3 cellular contexts compared by ENCODE assay signal in the genomic region with DNA sequence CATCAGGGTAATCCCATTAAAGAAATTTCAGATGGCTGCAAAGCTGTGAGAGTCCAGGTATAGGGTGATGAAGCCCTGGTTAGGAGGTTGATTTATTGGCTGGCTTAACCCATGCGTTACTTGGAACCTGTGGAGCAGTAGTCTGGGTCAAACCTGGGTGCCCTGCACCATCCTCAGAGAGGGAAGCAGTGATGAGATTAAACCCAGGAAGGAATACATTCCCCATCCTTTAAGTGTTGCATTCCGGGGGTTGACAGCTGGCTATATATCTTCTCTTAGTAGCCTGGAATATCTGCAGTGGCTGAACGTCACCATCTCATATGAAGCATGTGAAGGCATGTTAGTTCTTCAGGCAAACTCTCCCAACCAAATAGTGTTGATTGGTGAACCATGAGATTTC.
TF ChIP-seq lines count a peak whose summit lies in the region.

No MANE protein-coding gene starts in this region.

TF ChIP-seq in SK-N-SH treated with all-trans-retinoic acid at 6 μM for 48 hours, 23 proteins besides CTCF, POLR2A, EP300 and RAD21:
- no peak for TF ChIP-seq BACH2 (CRISPR knock-in tag; IDR thresholded peaks at IDR 0.05; ENCODE audit: borderline replicate concordance)
- TF ChIP-seq ZNF70 (CRISPR knock-in tag; IDR thresholded peaks at IDR 0.05): no peak
- no peak for TF ChIP-seq TCF4 (CRISPR knock-in tag; IDR thresholded peaks at IDR 0.05; ENCODE audit: borderline replicate concordance)
- TF ChIP-seq ZNF8 (CRISPR knock-in tag; IDR thresholded peaks at IDR 0.05): no peak
- TF ChIP-seq GLIS3 (CRISPR knock-in tag; IDR thresholded peaks at IDR 0.05): no peak
- TF ChIP-seq SNAI2 (CRISPR knock-in tag; IDR thresholded peaks at IDR 0.05): no peak
- no peak for TF ChIP-seq ZNF565 (CRISPR knock-in tag; conservative IDR thresholded peaks at IDR 0.05; ENCODE audit: low read depth)
- TF ChIP-seq ZFP30 (CRISPR knock-in tag; IDR thresholded peaks at IDR 0.05): no peak
- TF ChIP-seq ARNTL (CRISPR knock-in tag; IDR thresholded peaks at IDR 0.05; ENCODE audit: borderline replicate concordance, low read depth): no peak
- no peak for TF ChIP-seq OSR1 (CRISPR knock-in tag; IDR thresholded peaks at IDR 0.05)
- TF ChIP-seq CREB5 (CRISPR knock-in tag; IDR thresholded peaks at IDR 0.05; ENCODE audit: low read depth): no peak
- TF ChIP-seq TOX (CRISPR knock-in tag; IDR thresholded peaks at IDR 0.05; ENCODE audit: borderline replicate concordance): no peak
- no peak for TF ChIP-seq PPARA (CRISPR knock-in tag; IDR thresholded peaks at IDR 0.05; ENCODE audit: borderline replicate concordance)
- TF ChIP-seq, protein P1, sequence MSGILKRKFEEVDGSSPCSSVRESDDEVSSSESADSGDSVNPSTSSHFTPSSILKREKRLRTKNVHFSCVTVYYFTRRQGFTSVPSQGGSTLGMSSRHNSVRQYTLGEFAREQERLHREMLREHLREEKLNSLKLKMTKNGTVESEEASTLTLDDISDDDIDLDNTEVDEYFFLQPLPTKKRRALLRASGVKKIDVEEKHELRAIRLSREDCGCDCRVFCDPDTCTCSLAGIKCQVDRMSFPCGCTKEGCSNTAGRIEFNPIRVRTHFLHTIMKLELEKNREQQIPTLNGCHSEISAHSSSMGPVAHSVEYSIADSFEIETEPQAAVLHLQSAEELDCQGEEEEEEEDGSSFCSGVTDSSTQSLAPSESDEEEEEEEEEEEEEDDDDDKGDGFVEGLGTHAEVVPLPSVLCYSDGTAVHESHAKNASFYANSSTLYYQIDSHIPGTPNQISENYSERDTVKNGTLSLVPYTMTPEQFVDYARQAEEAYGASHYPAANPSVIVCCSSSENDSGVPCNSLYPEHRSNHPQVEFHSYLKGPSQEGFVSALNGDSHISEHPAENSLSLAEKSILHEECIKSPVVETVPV (CRISPR knock-in tag; IDR thresholded peaks at IDR 0.05): no peak
- TF ChIP-seq CSDC2 (CRISPR knock-in tag; IDR thresholded peaks at IDR 0.05): no peak
- no peak for TF ChIP-seq ZFP3 (CRISPR knock-in tag; IDR thresholded peaks at IDR 0.05)
- TF ChIP-seq ISL1 (CRISPR knock-in tag; IDR thresholded peaks at IDR 0.05): no peak; the same call in 1 of the 2 replicates
- TF ChIP-seq, protein P2, sequence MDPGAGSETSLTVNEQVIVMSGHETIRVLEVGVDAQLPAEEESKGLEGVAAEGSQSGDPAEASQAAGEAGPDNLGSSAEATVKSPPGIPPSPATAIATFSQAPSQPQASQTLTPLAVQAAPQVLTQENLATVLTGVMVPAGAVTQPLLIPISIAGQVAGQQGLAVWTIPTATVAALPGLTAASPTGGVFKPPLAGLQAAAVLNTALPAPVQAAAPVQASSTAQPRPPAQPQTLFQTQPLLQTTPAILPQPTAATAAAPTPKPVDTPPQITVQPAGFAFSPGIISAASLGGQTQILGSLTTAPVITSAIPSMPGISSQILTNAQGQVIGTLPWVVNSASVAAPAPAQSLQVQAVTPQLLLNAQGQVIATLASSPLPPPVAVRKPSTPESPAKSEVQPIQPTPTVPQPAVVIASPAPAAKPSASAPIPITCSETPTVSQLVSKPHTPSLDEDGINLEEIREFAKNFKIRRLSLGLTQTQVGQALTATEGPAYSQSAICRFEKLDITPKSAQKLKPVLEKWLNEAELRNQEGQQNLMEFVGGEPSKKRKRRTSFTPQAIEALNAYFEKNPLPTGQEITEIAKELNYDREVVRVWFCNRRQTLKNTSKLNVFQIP (CRISPR knock-in tag; IDR thresholded peaks at IDR 0.05; ENCODE audit: borderline replicate concordance, low read depth): no peak
- TF ChIP-seq ESRRG (CRISPR knock-in tag; IDR thresholded peaks at IDR 0.05): no peak

TF ChIP-seq in SK-N-SH, 30 proteins besides CTCF, POLR2A, EP300 and RAD21:
- TF ChIP-seq CHD2 (IDR thresholded peaks at IDR 0.05; ENCODE audit: low read length, partially characterized antibody) (no peak), FOSL2 (IDR thresholded peaks at IDR 0.05; ENCODE audit: borderline replicate concordance, low read depth) (no peak), EZH2phosphoT487 (IDR thresholded peaks at IDR 0.05; ENCODE audit: borderline replicate concordance, low read depth) (no peak), IRF3 (IDR thresholded peaks at IDR 0.05; ENCODE audit: low read depth, low read length) (no peak), NRF1 (IDR thresholded peaks at IDR 0.05; ENCODE audit: low read depth, low read length) (no peak), FOXJ3 (CRISPR knock-in tag; IDR thresholded peaks at IDR 0.05) (no peak), RFX5 (IDR thresholded peaks at IDR 0.05; ENCODE audit: low read length) (no peak), REST (IDR thresholded peaks at IDR 0.05; ENCODE audit: low read depth, low read length) (no peak), SMC3 (IDR thresholded peaks at IDR 0.05; ENCODE audit: low read depth, low read length) (no peak), FOXM1 (IDR thresholded peaks at IDR 0.05; ENCODE audit: low read depth) (no peak), JUND (IDR thresholded peaks at IDR 0.05) (no peak)

TF ChIP-seq in IMR-90, 13 proteins besides CTCF, POLR2A, EP300 and RAD21:
- no peak for TF ChIP-seq BHLHE40 (IDR thresholded peaks at IDR 0.05; ENCODE audit: low read depth, low read length)
- no peak for TF ChIP-seq SMC3 (IDR thresholded peaks at IDR 0.05; ENCODE audit: low read depth, low read length)
- TF ChIP-seq MAFK (IDR thresholded peaks at IDR 0.05; ENCODE audit: low read depth, low read length): no peak
- no peak for TF ChIP-seq RCOR1 (IDR thresholded peaks at IDR 0.05; ENCODE audit: insufficient replicate concordance, low read length)
- TF ChIP-seq NFE2L2 (IDR thresholded peaks at IDR 0.05; ENCODE audit: low read depth, low read length): no peak
- no peak for TF ChIP-seq ELK1 (IDR thresholded peaks at IDR 0.05; ENCODE audit: borderline replicate concordance, low read depth, low read length)
- TF ChIP-seq, protein P3, sequence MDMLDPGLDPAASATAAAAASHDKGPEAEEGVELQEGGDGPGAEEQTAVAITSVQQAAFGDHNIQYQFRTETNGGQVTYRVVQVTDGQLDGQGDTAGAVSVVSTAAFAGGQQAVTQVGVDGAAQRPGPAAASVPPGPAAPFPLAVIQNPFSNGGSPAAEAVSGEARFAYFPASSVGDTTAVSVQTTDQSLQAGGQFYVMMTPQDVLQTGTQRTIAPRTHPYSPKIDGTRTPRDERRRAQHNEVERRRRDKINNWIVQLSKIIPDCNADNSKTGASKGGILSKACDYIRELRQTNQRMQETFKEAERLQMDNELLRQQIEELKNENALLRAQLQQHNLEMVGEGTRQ (IDR thresholded peaks at IDR 0.05; ENCODE audit: low read depth, low read length): no peak
- TF ChIP-seq MAZ (IDR thresholded peaks at IDR 0.05; ENCODE audit: borderline replicate concordance, low read depth, low read length): no peak
- TF ChIP-seq FOS (IDR thresholded peaks at IDR 0.05; ENCODE audit: low read depth, low read length): no peak
- TF ChIP-seq RFX5 (IDR thresholded peaks at IDR 0.05; ENCODE audit: low read depth, low read length): no peak
- TF ChIP-seq MXI1 (IDR thresholded peaks at IDR 0.05; ENCODE audit: borderline replicate concordance, low read depth, low read length): no peak
- TF ChIP-seq CEBPB (IDR thresholded peaks at IDR 0.05; ENCODE audit: low read depth, low read length): no peak
- TF ChIP-seq CHD1 (IDR thresholded peaks at IDR 0.05; ENCODE audit: low read depth, low read length): no peak
